8 cellular contexts compared by ENCODE assay signal in the genomic region with DNA sequence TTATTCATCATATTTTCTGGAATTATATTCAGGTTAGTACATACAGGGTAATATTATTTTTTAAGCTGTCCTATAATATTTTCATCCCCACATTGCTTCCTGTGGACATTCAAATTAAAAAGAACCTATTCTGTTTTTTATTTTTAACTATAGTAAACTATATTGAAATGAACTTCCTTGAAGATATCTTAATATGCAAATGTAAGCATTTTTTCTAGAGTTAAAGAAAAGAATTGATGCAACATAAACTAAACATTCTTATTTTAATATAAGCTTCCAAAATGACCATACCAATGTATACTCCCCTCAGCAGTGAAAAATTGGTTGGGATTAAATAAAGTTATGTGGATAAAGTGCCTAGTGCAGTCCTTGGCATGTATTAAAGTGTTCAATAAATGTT.
"Had no signal": no experiment of that assay in that cellular context is flagged by ENCODE, and none has a peak within 500 bp of the region (broad histone marks: within the 10 kb centered on the region; RNA-seq: fewer than 3 reads in every experiment).

No MANE protein-coding gene starts in this region.

- DNase-seq: H9, HCEC 1CT, KBM-7 had no signal

- H3K27ac ChIP-seq: KMS-11 had no signal

- H3K4me2 ChIP-seq: GM23338, KMS-11 had no signal

- H2AFZ ChIP-seq: GM23338 had no signal

- FAIRE-seq: H1, H54, HTR-8/SVneo had no signal

- ATAC-seq: GM23338 had no signal

- H3K4me3 ChIP-seq: GM23338 had no signal

- H3K9ac ChIP-seq: KMS-11 had no signal
